In genomic region chr22:27445876-27446275, GRCh38 we compare ENCODE assay signal across 16 cellular contexts.
"Had no signal": no experiment of that assay in that cellular context is flagged by ENCODE, and none has a peak within 500 bp of the region (broad histone marks: within the 10 kb centered on the region; RNA-seq: fewer than 3 reads in every experiment).

No MANE protein-coding gene starts in this region.

- H3K4me3 ChIP-seq: colonic mucosa, thoracic aorta had no signal

- H3K9me3 ChIP-seq: colonic mucosa, thoracic aorta had no signal

- H3K27me3 ChIP-seq: colonic mucosa had no signal

- H3K4me1 ChIP-seq: colonic mucosa, parathyroid adenoma had no signal

- H3K36me3 ChIP-seq: colonic mucosa, thoracic aorta had no signal

- H3K27ac ChIP-seq: colonic mucosa, parathyroid adenoma, thoracic aorta had no signal

- DNase-seq: activated CD4-positive, alpha-beta T cell treated with anti-CD3 and anti-CD28 coated beads for 1 hour; activated CD8-positive, alpha-beta memory T cell treated with anti-CD3 and anti-CD28 coated beads, Interleukin-2, amount 50 U/mL, for 4 hours; activated CD8-positive, alpha-beta T cell treated with anti-CD3 and anti-CD28 coated beads for 36 hours; activated gamma-delta T cell treated with Interleukin-2 at 50 U/mL for 16 hours; activated naive CD8-positive, alpha-beta T cell treated with anti-CD3 and anti-CD28 coated beads for 36 hours; activated T-cell treated with anti-CD3 and anti-CD28 coated beads, Interleukin-2, amount 50 U/mL, for 72 hours; aorta; colonic mucosa; effector CD4-positive, alpha-beta T cell; kidney glomerular epithelial cell; mammary epithelial cell; stimulated activated CD4-positive, alpha-beta T cell treated with anti-CD3 and anti-CD28 coated beads, Interleukin-4, amount 100 ng/mL, for 4 hours; stimulated activated naive CD8-positive, alpha-beta T cell treated with anti-CD3 and anti-CD28 coated beads, Interleukin-15, amount 100 ng/mL, for 72 hours; T-helper 9 cell had no signal

- ATAC-seq: activated CD8-positive, alpha-beta T cell treated with anti-CD3 and anti-CD28 coated beads for 36 hours; activated T-cell treated with anti-CD3 and anti-CD28 coated beads, Interleukin-2, amount 50 U/mL, for 72 hours; stimulated activated naive CD8-positive, alpha-beta T cell treated with anti-CD3 and anti-CD28 coated beads, Interleukin-15, amount 100 ng/mL, for 72 hours had no signal
